33 cellular contexts compared by ENCODE assay signal in genomic region chr1:59452559-59452958, GRCh38.
"Had no signal": no experiment of that assay in that cellular context is flagged by ENCODE, and none has a peak within 500 bp of the region (broad histone marks: within the 10 kb centered on the region; RNA-seq: fewer than 3 reads in every experiment).

No MANE protein-coding gene starts in this region.

- DNase-seq: activated CD4-positive, alpha-beta memory T cell treated with anti-CD3 and anti-CD28 coated beads, Interleukin-2, amount 10 ng/mL, durations not matched to agents 7 days and 5 days; activated CD4-positive, alpha-beta T cell treated with anti-CD3 and anti-CD28 coated beads for 36 hours; activated CD4-positive, alpha-beta T cell treated with anti-CD3 and anti-CD28 coated beads, Interleukin-2, amount 10 ng/mL, durations not matched to agents 24 days and 14 days; activated CD4-positive, alpha-beta T cell treated with anti-CD3 and anti-CD28 coated beads, Interleukin-2, amount 50 U/mL, for 4 hours; activated CD4-positive, CD25-positive, alpha-beta regulatory T cell; activated CD4-positive, CD25-positive, alpha-beta regulatory T cell treated with anti-CD3 and anti-CD28 coated beads, Interleukin-2, amount 50 U/mL, for 72 hours; activated CD8-positive, alpha-beta memory T cell treated with anti-CD3 and anti-CD28 coated beads for 24 hours; activated effector memory CD4-positive, alpha-beta T cell treated with Interleukin-2 at 50 U/mL for 16 hours; activated gamma-delta T cell treated with Interleukin-2 at 50 U/mL for 16 hours; activated naive CD4-positive, alpha-beta T cell treated with Interleukin-2 at 50 U/mL for 16 hours; activated naive CD8-positive, alpha-beta T cell treated with anti-CD3 and anti-CD28 coated beads for 36 hours; activated naive CD8-positive, alpha-beta T cell treated with anti-CD3 and anti-CD28 coated beads, Interleukin-2, amount 50 U/mL, for 24 hours; activated T-cell treated with anti-CD3 and anti-CD28 coated beads, Interleukin-2, amount 50 U/mL, for 4 hours; adrenal gland; amygdala; aorta; body of pancreas; caudate nucleus; cortex of kidney; dermis blood vessel endothelial cell; effector CD4-positive, alpha-beta T cell; effector memory CD8-positive, alpha-beta T cell; erythroblast; gastrocnemius medialis; glutamatergic neuron; T-helper 1 cell; T-helper 17 cell; T1000 had no signal

- H3K27ac ChIP-seq: adrenal gland, esophagus muscularis mucosa, foreskin keratinocyte, gastrocnemius medialis had no signal

- H3K36me3 ChIP-seq: adrenal gland, esophagus muscularis mucosa, gastrocnemius medialis had no signal

- H3K4me3 ChIP-seq: adrenal gland, body of pancreas, esophagus muscularis mucosa, gastrocnemius medialis had no signal

- H3K4me3 Mint-ChIP-seq: activated CD4-positive, alpha-beta memory T cell treated with anti-CD3 and anti-CD28 coated beads, Interleukin-2, amount 10 ng/mL, durations not matched to agents 7 days and 5 days; activated CD4-positive, alpha-beta T cell treated with anti-CD3 and anti-CD28 coated beads for 36 hours; activated CD4-positive, alpha-beta T cell treated with anti-CD3 and anti-CD28 coated beads, Interleukin-2, amount 10 ng/mL, durations not matched to agents 24 days and 14 days; activated naive CD4-positive, alpha-beta T cell treated with anti-CD3 and anti-CD28 coated beads, Interleukin-2, amount 50 U/mL, for 24 hours; activated naive CD8-positive, alpha-beta T cell treated with anti-CD3 and anti-CD28 coated beads for 36 hours; activated naive CD8-positive, alpha-beta T cell treated with anti-CD3 and anti-CD28 coated beads, Interleukin-2, amount 50 U/mL, for 24 hours; activated T-cell treated with anti-CD3 and anti-CD28 coated beads, Interleukin-2, amount 50 U/mL, for 4 hours; activated T-helper 17 cell treated with anti-CD3 and anti-CD28 coated beads, Interleukin-2, amount 50 U/mL, for 72 hours; effector memory CD8-positive, alpha-beta T cell; T-helper 17 cell; T-helper 2 cell treated with Interferon-gamma antibody and Interleukin-4, amounts not matched to agents 5 μg/mL and 100 μg/mL, for 36 hours had no signal

- H3K27me3 Mint-ChIP-seq: activated CD4-positive, alpha-beta memory T cell treated with anti-CD3 and anti-CD28 coated beads, Interleukin-2, amount 10 ng/mL, durations not matched to agents 7 days and 5 days; activated CD4-positive, alpha-beta T cell treated with anti-CD3 and anti-CD28 coated beads for 36 hours; activated CD4-positive, alpha-beta T cell treated with anti-CD3 and anti-CD28 coated beads, Interleukin-2, amount 10 ng/mL, durations not matched to agents 24 days and 14 days; activated naive CD4-positive, alpha-beta T cell treated with anti-CD3 and anti-CD28 coated beads, Interleukin-2, amount 50 U/mL, for 24 hours; activated naive CD8-positive, alpha-beta T cell treated with anti-CD3 and anti-CD28 coated beads for 36 hours; activated naive CD8-positive, alpha-beta T cell treated with anti-CD3 and anti-CD28 coated beads, Interleukin-2, amount 50 U/mL, for 24 hours; activated T-helper 17 cell treated with anti-CD3 and anti-CD28 coated beads, Interleukin-2, amount 50 U/mL, for 72 hours; effector memory CD8-positive, alpha-beta T cell; T-helper 17 cell had no signal

- H3K9me3 ChIP-seq: body of pancreas, esophagus muscularis mucosa, gastrocnemius medialis had no signal

- ATAC-seq: activated CD4-positive, alpha-beta T cell treated with anti-CD3 and anti-CD28 coated beads for 36 hours; activated naive CD8-positive, alpha-beta T cell treated with anti-CD3 and anti-CD28 coated beads, Interleukin-2, amount 50 U/mL, for 24 hours; activated T-cell treated with anti-CD3 and anti-CD28 coated beads, Interleukin-2, amount 50 U/mL, for 4 hours; activated T-helper 17 cell treated with anti-CD3 and anti-CD28 coated beads, Interleukin-2, amount 50 U/mL, for 72 hours; body of pancreas; effector memory CD8-positive, alpha-beta T cell; gastrocnemius medialis; T-helper 17 cell had no signal

- H3K27me3 ChIP-seq: adrenal gland, body of pancreas, esophagus muscularis mucosa, foreskin keratinocyte, gastrocnemius medialis had no signal

- H3K4me1 ChIP-seq: adrenal gland, body of pancreas had no signal

- H3K4me1 Mint-ChIP-seq: activated CD4-positive, alpha-beta memory T cell treated with anti-CD3 and anti-CD28 coated beads, Interleukin-2, amount 10 ng/mL, durations not matched to agents 7 days and 5 days; activated CD4-positive, alpha-beta T cell treated with anti-CD3 and anti-CD28 coated beads for 36 hours; activated CD4-positive, alpha-beta T cell treated with anti-CD3 and anti-CD28 coated beads, Interleukin-2, amount 10 ng/mL, durations not matched to agents 24 days and 14 days; activated naive CD4-positive, alpha-beta T cell treated with anti-CD3 and anti-CD28 coated beads, Interleukin-2, amount 50 U/mL, for 24 hours; activated naive CD8-positive, alpha-beta T cell treated with anti-CD3 and anti-CD28 coated beads for 36 hours; activated T-helper 17 cell treated with anti-CD3 and anti-CD28 coated beads, Interleukin-2, amount 50 U/mL, for 72 hours; T-helper 17 cell had no signal

- H3K27ac Mint-ChIP-seq: activated CD4-positive, alpha-beta memory T cell treated with anti-CD3 and anti-CD28 coated beads, Interleukin-2, amount 10 ng/mL, durations not matched to agents 7 days and 5 days; activated CD4-positive, alpha-beta T cell treated with anti-CD3 and anti-CD28 coated beads for 36 hours; activated CD4-positive, alpha-beta T cell treated with anti-CD3 and anti-CD28 coated beads, Interleukin-2, amount 10 ng/mL, durations not matched to agents 24 days and 14 days; activated naive CD4-positive, alpha-beta T cell treated with anti-CD3 and anti-CD28 coated beads, Interleukin-2, amount 50 U/mL, for 24 hours; activated naive CD8-positive, alpha-beta T cell treated with anti-CD3 and anti-CD28 coated beads for 36 hours; activated naive CD8-positive, alpha-beta T cell treated with anti-CD3 and anti-CD28 coated beads, Interleukin-2, amount 50 U/mL, for 24 hours; activated T-helper 17 cell treated with anti-CD3 and anti-CD28 coated beads, Interleukin-2, amount 50 U/mL, for 72 hours; effector memory CD8-positive, alpha-beta T cell; T-helper 17 cell; T-helper 2 cell treated with Interferon-gamma antibody and Interleukin-4, amounts not matched to agents 5 μg/mL and 100 μg/mL, for 36 hours had no signal

- H3K9me3 Mint-ChIP-seq: activated CD4-positive, alpha-beta memory T cell treated with anti-CD3 and anti-CD28 coated beads, Interleukin-2, amount 10 ng/mL, durations not matched to agents 7 days and 5 days; activated naive CD4-positive, alpha-beta T cell treated with anti-CD3 and anti-CD28 coated beads, Interleukin-2, amount 50 U/mL, for 24 hours; activated naive CD8-positive, alpha-beta T cell treated with anti-CD3 and anti-CD28 coated beads for 36 hours; activated naive CD8-positive, alpha-beta T cell treated with anti-CD3 and anti-CD28 coated beads, Interleukin-2, amount 50 U/mL, for 24 hours; activated T-cell treated with anti-CD3 and anti-CD28 coated beads, Interleukin-2, amount 50 U/mL, for 4 hours; activated T-helper 17 cell treated with anti-CD3 and anti-CD28 coated beads, Interleukin-2, amount 50 U/mL, for 72 hours; effector memory CD8-positive, alpha-beta T cell had no signal
